ENCODE assay signal across 16 cellular contexts in genomic region chr3:40312661-40313226, GRCh38. TPM values are rescaled to one million over a fixed set of nuclear protein-coding genes. Genes with fewer than 3 reads are reported as not detected.
DNase-seq lines count a peak whose midpoint lies in the region; ATAC-seq and TF ChIP-seq lines count a peak whose summit lies in the region.
"Had no signal": no experiment of that assay in that cellular context is flagged by ENCODE, and none has a peak within 500 bp of the region (broad histone marks: within the 10 kb centered on the region; RNA-seq: fewer than 3 reads in every experiment).

No MANE protein-coding gene starts in this region.

- H3K36me3 Mint-ChIP-seq in CD14-positive monocyte = peaks cover 28 to 29% of the 10 kb centered on the region in 2 donors
- peaks cover 23% of the 10 kb centered on the region for H3K36me3 Mint-ChIP-seq in endothelial cell (ENCODE audit: low read depth, unreplicated experiment)

- H3K27me3 Mint-ChIP-seq in CD14-positive monocyte (ENCODE audit: low read depth in 3 of 3) (no peaks in the 10 kb centered on the region), endothelial cell (ENCODE audit: unreplicated experiment) (peaks cover 3% of the 10 kb centered on the region)

- no peaks in the 10 kb centered on the region for H3K27me3 ChIP-seq in foreskin keratinocyte
- H3K27me3 ChIP-seq: BE2C, pancreas, Peyer's patch had no signal

- DNase-seq in CD14-positive monocyte (ENCODE audit: low spot score) = no peak
- peak; percentile 17 for DNase-seq in M059J (ENCODE audit: low read depth)
- no peak for DNase-seq in coronary artery (ENCODE audit: low spot score)
- no peak for DNase-seq in foreskin keratinocyte
- no peak for DNase-seq in stimulated activated CD4-positive, alpha-beta T cell treated with anti-CD3 and anti-CD28 coated beads, Interleukin-2, amount 100 ng/mL, for 24 hours
- DNase-seq in endothelial cell (ENCODE audit: low spot score) = no peak
- DNase-seq in SIG-M5 (lab: John Stamatoyannopoulos, UW) = no peak
- DNase-seq: activated CD4-positive, alpha-beta T cell treated with anti-CD3 and anti-CD28 coated beads, Interleukin-2, amount 50 U/mL, for 48 hours; BE2C; H9; NCI-H226; pancreas; Peyer's patch; stimulated activated CD4-positive, alpha-beta T cell treated with anti-CD3 and anti-CD28 coated beads, Interleukin-4, amount 100 ng/mL, for 1 hour; stimulated activated naive CD4-positive, alpha-beta T cell treated with Interleukin-2 at 50 U/mL for 16 hours had no signal

- H3K4me1 ChIP-seq in mesodermal cell (ENCODE audit: control insufficient read depth, insufficient read depth, low read length, poor library complexity, severe bottlenecking) (peaks cover 11% of the 10 kb centered on the region), foreskin keratinocyte (peaks cover 7% of the 10 kb centered on the region)
- H3K4me1 ChIP-seq: BE2C had no signal

- H3K4me1 Mint-ChIP-seq in CD14-positive monocyte (peaks cover 40% of the 10 kb centered on the region), endothelial cell (ENCODE audit: unreplicated experiment) (peaks cover 12% of the 10 kb centered on the region)

- no peaks in the 10 kb centered on the region for H3K9me3 Mint-ChIP-seq in CD14-positive monocyte
- no peaks in the 10 kb centered on the region for H3K9me3 Mint-ChIP-seq in endothelial cell (ENCODE audit: unreplicated experiment)
- H3K9me3 Mint-ChIP-seq: H9 had no signal

- no peak for TF ChIP-seq CTCF in CD14-positive monocyte (IDR thresholded peaks at IDR 0.05)
- TF ChIP-seq CTCF in coronary artery (IDR thresholded peaks at IDR 0.05) = no peak
- no peak for TF ChIP-seq CTCF in foreskin keratinocyte (conservative IDR thresholded peaks at IDR 0.05)
- no peak for TF ChIP-seq CTCF in endothelial cell (IDR thresholded peaks at IDR 0.05; ENCODE audit: unreplicated experiment)

- H3K4me3 ChIP-seq in coronary artery (peak overlapping the region; percentile 87), mesodermal cell (ENCODE audit: extremely low read depth, insufficient read depth, low read length, poor library complexity, severe bottlenecking) (no peak overlapping the region)
- H3K4me3 ChIP-seq: pancreas, Peyer's patch had no signal

- WGBS in mesodermal cell (ENCODE audit: insufficient coverage in 2 of 2), 2 experiments = 80 to 100% methylated on average over 2 of the region's 2 CpGs

- no peak for ATAC-seq in foreskin keratinocyte
- ATAC-seq: pancreas had no signal

- H3K27ac Mint-ChIP-seq in CD14-positive monocyte (peak overlapping the region in 4 of 7 donors; percentile 18 to 62 (median 52)), endothelial cell (ENCODE audit: unreplicated experiment) (no peak overlapping the region)

- intact Hi-C loops in CD14-positive monocyte (cut with micrococcal nuclease) = loop anchor here (10.0 kb wide), 2 partner anchors 142 to 1652 kb away; partner anchors contain the start of genes RPL14 (in 1 of the 2) and ULK4 (in 1 of the 2)

- peaks cover 40% of the 10 kb centered on the region for H3K36me3 ChIP-seq in mesodermal cell (ENCODE audit: control insufficient read depth, insufficient read depth, low read length)

- H3K27ac ChIP-seq in coronary artery (peak overlapping the region in 1 of 2 donors; percentile 52), mesodermal cell (ENCODE audit: low read depth, low read length, severe bottlenecking) (peak overlapping the region; percentile 13), foreskin keratinocyte (no peak overlapping the region)
- H3K27ac ChIP-seq: pancreas, Peyer's patch had no signal

- no peaks in the 10 kb centered on the region for H3K9me3 ChIP-seq in mesodermal cell (ENCODE audit: control insufficient read depth, low read length)
- H3K9me3 ChIP-seq: BE2C, pancreas, Peyer's patch had no signal

- H3K4me3 Mint-ChIP-seq in CD14-positive monocyte (no peak overlapping the region), endothelial cell (ENCODE audit: unreplicated experiment) (no peak overlapping the region)

RNA-seq across cellular contexts. Expression of gene EIF1B, which starts 3.2 kb away (rescaled TPM):
- polyA plus RNA-seq in CD14-positive monocyte (10 to 100 TPM; 51.8 to 70.8 TPM), foreskin keratinocyte (40.5 and 44.9 TPM in 2 replicates)
- total RNA-seq in M059J (2014; rRNA removed; shearing (Covaris generic)) = 7.8 and 15.4 TPM in 2 replicates
- polyA plus RNA-seq in mesodermal cell (2013, experiment 1 of 2) = 152 TPM
- 157 TPM for polyA plus RNA-seq in mesodermal cell (2013, experiment 2 of 2)
- total RNA-seq in foreskin keratinocyte (21.9 and 22.6 TPM in 2 replicates), endothelial cell (ENCODE audit: unreplicated experiment) (68.8 TPM)
